In the genomic region with DNA sequence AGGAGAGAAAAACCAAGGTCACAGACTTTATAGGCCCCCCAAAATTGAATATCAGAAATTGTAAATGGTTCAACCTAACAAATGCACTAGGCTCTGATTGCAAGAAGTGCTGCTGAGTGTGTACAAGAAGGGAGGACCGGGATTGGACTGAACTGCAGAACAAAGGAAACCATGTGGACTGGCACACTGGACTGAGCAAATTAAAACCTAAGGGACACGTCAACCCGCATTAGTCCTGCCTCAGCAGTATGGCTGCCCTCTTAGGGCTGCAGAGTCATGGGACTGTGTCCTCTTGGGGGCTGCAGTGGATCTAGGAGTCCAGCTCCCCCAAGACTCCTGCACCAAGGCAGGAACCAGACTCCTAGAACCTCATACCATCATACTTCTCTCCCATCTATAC, we compare ENCODE assay signal across 14 cellular contexts. TPM values are rescaled to one million over a fixed set of nuclear protein-coding genes. Genes with fewer than 3 reads are reported as not detected.
DNase-seq lines count a peak whose midpoint lies in the region; ATAC-seq, FAIRE-seq and TF ChIP-seq lines count a peak whose summit lies in the region.
"Had no signal": no experiment of that assay in that cellular context is flagged by ENCODE, and none has a peak within 500 bp of the region (broad histone marks: within the 10 kb centered on the region; RNA-seq: fewer than 3 reads in every experiment).

No MANE protein-coding gene starts in this region.

- H3K9me2 ChIP-seq in DOHH2 (replicated peaks; ENCODE audit: control insufficient read depth, low read length) (no peaks in the 10 kb centered on the region), Karpas-422 (replicated peaks; ENCODE audit: insufficient read depth, low read length) (no peaks in the 10 kb centered on the region)

- H3K14ac ChIP-seq in neuronal stem cell (ENCODE audit: low read length), result no peak overlapping the region

- no peak overlapping the region for H2BK12ac ChIP-seq in neuronal stem cell (ENCODE audit: low read length)

- H2BK120ac ChIP-seq in neuronal stem cell (ENCODE audit: low read depth, low read length), result no peak overlapping the region

- TSS peak; percentile 66 for BruUV-seq in GM12878 (replicated peaks; lab: Mats Ljungman, UMichigan)

- peaks cover 30% of the 10 kb centered on the region for H3K4me1 Mint-ChIP-seq in mesothelial cell of epicardium

- in situ Hi-C loops in GM12878 (cut with MboI), result no loop called here

- H3K9ac ChIP-seq in Karpas-422 (ENCODE audit: low read length) (peak overlapping the region; percentile 77), GM12878 (ENCODE audit: control insufficient read depth, insufficient read depth, low read length) (no peak overlapping the region), neuronal stem cell (ENCODE audit: low read depth, low read length, poor library complexity) (no peak overlapping the region)
- H3K9ac ChIP-seq: GM23248, KMS-11 had no signal

- H3K4me3 Mint-ChIP-seq in mesothelial cell of epicardium, result no peak overlapping the region

- H3K4me1 ChIP-seq in DOHH2 (ENCODE audit: control insufficient read depth, low read length) (peaks cover 93% of the 10 kb centered on the region), Karpas-422 (ENCODE audit: low read length) (peaks cover 75% of the 10 kb centered on the region), GM12878 (ENCODE audit: control insufficient read depth, insufficient read depth, low read length) (peaks cover 65% of the 10 kb centered on the region), neuronal stem cell (ENCODE audit: control insufficient read depth in 2 of 2, insufficient read depth in 1 of 2, low read depth in 1 of 2, low read length in 2 of 2) (peaks cover 26 to 44% of the 10 kb centered on the region in 2 donors)

- no peak overlapping the region for H4K8ac ChIP-seq in neuronal stem cell (ENCODE audit: low read depth, low read length)

- intact Hi-C loops in GM12878 (cut with micrococcal nuclease; ENCODE audit: unreplicated experiment), result loop anchor here (10.0 kb wide), 1 partner anchor 452 kb away; no protein-coding TSS in a partner anchor

- peaks cover 9% of the 10 kb centered on the region; the same call in 1 of the 2 replicates for H3K36me3 ChIP-seq in DOHH2 (ENCODE audit: control insufficient read depth, low read length)
- no peaks in the 10 kb centered on the region for H3K36me3 ChIP-seq in Karpas-422 (ENCODE audit: insufficient read depth, low read length)
- no peaks in the 10 kb centered on the region for H3K36me3 ChIP-seq in GM12878 (ENCODE audit: control insufficient read depth in 2 of 2, insufficient read depth in 2 of 2, low read length in 1 of 2)
- no peaks in the 10 kb centered on the region for H3K36me3 ChIP-seq in neuronal stem cell (replicated peaks in 1 of 2; ENCODE audit: control insufficient read depth in 2 of 2, insufficient read depth in 2 of 2, low read length in 2 of 2)

- H3K36me3 Mint-ChIP-seq in mesothelial cell of epicardium, result no peaks in the 10 kb centered on the region

- H2AK5ac ChIP-seq in neuronal stem cell (ENCODE audit: low read depth, low read length), result peak overlapping the region; percentile 4

- H2AFZ ChIP-seq in Karpas-422 (ENCODE audit: low read length), result no peak overlapping the region
- H2AFZ ChIP-seq in GM12878 (ENCODE audit: control insufficient read depth, low read depth, low read length), result no peak overlapping the region
- H2AFZ ChIP-seq in neuronal stem cell (ENCODE audit: low read length), result no peak overlapping the region

- H3K79me2 ChIP-seq in DOHH2 (ENCODE audit: control insufficient read depth, low read length) (peaks cover 45% of the 10 kb centered on the region), Karpas-422 (ENCODE audit: low read length) (no peaks in the 10 kb centered on the region), GM12878 (ENCODE audit: control insufficient read depth, insufficient read depth, low read length) (no peaks in the 10 kb centered on the region)

- peak overlapping the region; percentile 85 for H3K4me3 ChIP-seq in DOHH2 (ENCODE audit: low read length)
- H3K4me3 ChIP-seq in Karpas-422 (ENCODE audit: low read length), result peak overlapping the region; percentile 68; the same call in 1 of the 2 replicates
- H3K4me3 ChIP-seq in GM12878, result no peak overlapping the region
- H3K4me3 ChIP-seq in neuronal stem cell (ENCODE audit: low read length in 2 of 2), result no peak overlapping the region
- H3K4me3 ChIP-seq: GM23248 had no signal

- no peak for FAIRE-seq in GM12878 (lab: Jason Lieb, UNC)

- peaks cover 25% of the 10 kb centered on the region for H3K27me3 Mint-ChIP-seq in mesothelial cell of epicardium (ENCODE audit: low read depth)

- WGBS in GM12878 (ENCODE audit: insufficient coverage, insufficient replicate concordance, low lambda C conversion rate, missing lambda C conversion rate), result 83% methylated on average over 3 of the region's 3 CpGs
- WGBS in neuronal stem cell (ENCODE audit: extremely low coverage in 2 of 2, insufficient read length in 2 of 2, insufficient replicate concordance in 1 of 2), 2 donors, result no CpG with 5 or more reads among the region's 3 CpGs

- H3K9me3 ChIP-seq in DOHH2 (ENCODE audit: control insufficient read depth, insufficient read depth, low read length) (no peaks in the 10 kb centered on the region), Karpas-422 (ENCODE audit: low read length) (no peaks in the 10 kb centered on the region), GM12878 (replicated peaks; ENCODE audit: control insufficient read depth, insufficient read depth, low read length) (no peaks in the 10 kb centered on the region), neuronal stem cell (replicated peaks in 1 of 2; ENCODE audit: control insufficient read depth in 2 of 2, insufficient read depth in 1 of 2, low read depth in 1 of 2, low read length in 2 of 2) (no peaks in the 10 kb centered on the region)

- no peak overlapping the region for H3K4ac ChIP-seq in neuronal stem cell (ENCODE audit: low read length)

- POLR2A ChIA-PET in GM12878 (lab: Charles Lee), result interaction anchor here (0.6 to 1.9 kb wide), 6 partner anchors 13 to 252 kb away, joined by 3 to 7 read pairs (median 4); a partner anchor contains a TSS

- DNase-seq in Karpas-422 (no peak), GM12878 (ENCODE audit: low read depth, low spot score) (no peak), neuronal stem cell (ENCODE audit: low spot score) (no peak), GOT3 (lab: John Stamatoyannopoulos, UW) (no peak), mesothelial cell of epicardium (ENCODE audit: low spot score in 2 of 2, unreplicated experiment in 2 of 2) (no peak)
- DNase-seq: DMS79, GM23248, NCI-H1105, Right ventricle myocardium superior had no signal

- H3K4me2 ChIP-seq in DOHH2 (ENCODE audit: low read length), result peak overlapping the region; percentile 87
- H3K4me2 ChIP-seq in Karpas-422 (ENCODE audit: low read depth, low read length, poor library complexity, severe bottlenecking), result peak overlapping the region; percentile 82
- H3K4me2 ChIP-seq in GM12878 (ENCODE audit: control insufficient read depth, insufficient read depth), result no peak overlapping the region
- no peak overlapping the region for H3K4me2 ChIP-seq in neuronal stem cell (ENCODE audit: insufficient read depth, low read length, poor library complexity, severe bottlenecking)
- H3K4me2 ChIP-seq: KMS-11 had no signal

- H4K20me1 ChIP-seq in DOHH2 (ENCODE audit: control insufficient read depth, insufficient read depth, low read depth, low read length), result no peaks in the 10 kb centered on the region
- no peaks in the 10 kb centered on the region for H4K20me1 ChIP-seq in Karpas-422 (ENCODE audit: insufficient read depth, low read depth, low read length)
- no peaks in the 10 kb centered on the region for H4K20me1 ChIP-seq in GM12878 (ENCODE audit: control insufficient read depth, insufficient read depth)

- no peak for TF ChIP-seq CTCF in DOHH2 (IDR thresholded peaks at IDR 0.05; ENCODE audit: low read depth, low read length, poor library complexity, severe bottlenecking)
- no peak for TF ChIP-seq CTCF in GM12878 (IDR thresholded peaks at IDR 0.05 in 2 of 3, conservative IDR thresholded peaks at IDR 0.05 in 1 of 3; ENCODE audit: control insufficient read depth in 2 of 3, extremely low read depth in 1 of 3, insufficient read depth in 1 of 3, low read depth in 3 of 3, low read length in 3 of 3)
- TF ChIP-seq CTCF in mesothelial cell of epicardium (IDR thresholded peaks at IDR 0.05; ENCODE audit: unreplicated experiment), result no peak

- H3F3A ChIP-seq in DOHH2 (ENCODE audit: control insufficient read depth, insufficient read depth), result peaks cover 50% of the 10 kb centered on the region

- H3K27me3 ChIP-seq in DOHH2 (ENCODE audit: control insufficient read depth, low read length) (no peaks in the 10 kb centered on the region), Karpas-422 (ENCODE audit: low read length) (no peaks in the 10 kb centered on the region), GM12878 (replicated peaks in 1 of 2; ENCODE audit: control insufficient read depth in 2 of 2, insufficient read depth in 2 of 2, low read length in 1 of 2) (no peaks in the 10 kb centered on the region), neuronal stem cell (ENCODE audit: control insufficient read depth in 3 of 3, insufficient read depth in 3 of 3, low read depth in 1 of 3, low read length in 3 of 3) (peaks cover 0 to 84% (median 39%) of the 10 kb centered on the region in 3 experiments)

- TF ChIP-seq POLR2A in GM12878 (IDR thresholded peaks at IDR 0.05; ENCODE audit: low read depth, low read length), result no peak

- H3K18ac ChIP-seq in neuronal stem cell (ENCODE audit: low read length), result no peak overlapping the region

- no peaks in the 10 kb centered on the region for H3K9me3 Mint-ChIP-seq in mesothelial cell of epicardium

- H2BK5ac ChIP-seq in neuronal stem cell (ENCODE audit: low read length), result no peak overlapping the region

- SMC1A ChIA-PET in GM12878 (lab: Charles Lee; ENCODE audit: uncharacterized antibody, unreplicated experiment), result interaction anchor here (0.9 to 2.4 kb wide), 5 partner anchors 9 to 52 kb away, joined by 3 to 11 read pairs (median 4); no protein-coding TSS in a partner anchor

- TF ChIP-seq EP300 in GM12878 (IDR thresholded peaks at IDR 0.05; ENCODE audit: borderline replicate concordance in 1 of 2, control insufficient read depth in 1 of 2, low read depth in 2 of 2, low read length in 2 of 2), result no peak

- CTCF ChIA-PET in GM12878 (lab: Yijun Ruan, JAX), result interaction anchor here (0.6 to 11.1 kb wide), 7 partner anchors 8 to 192 kb away, joined by 3 to 443 read pairs (median 4); no protein-coding TSS in a partner anchor

- peak overlapping the region; percentile 32 for H4K91ac ChIP-seq in neuronal stem cell (ENCODE audit: low read depth, low read length, poor library complexity)

- H3K27ac ChIP-seq in DOHH2 (ENCODE audit: low read depth, low read length) (peak overlapping the region; percentile 96), Karpas-422 (ENCODE audit: low read length) (peak overlapping the region; percentile 84), GM12878 (ENCODE audit: control insufficient read depth, insufficient read depth) (no peak overlapping the region), neuronal stem cell (replicated peaks; ENCODE audit: low read length) (peak overlapping the region; percentile 83)
- H3K27ac ChIP-seq: GM23248, KMS-11 had no signal

- H3K27ac Mint-ChIP-seq in mesothelial cell of epicardium, result no peak overlapping the region

- H3K79me1 ChIP-seq in neuronal stem cell (ENCODE audit: low read depth, low read length), result no peaks in the 10 kb centered on the region

- no peak overlapping the region for H2BK15ac ChIP-seq in neuronal stem cell (ENCODE audit: low read length)

- no peak for ATAC-seq in GM12878
- no peak for ATAC-seq in GM18511 (IDR thresholded peaks at IDR 0.05; ENCODE audit: unreplicated experiment)

- RAD21 ChIA-PET in GM12878 (lab: Charles Lee; ENCODE audit: unreplicated experiment), result interaction anchor here (1.2 to 2.0 kb wide), 4 partner anchors 10 to 209 kb away, joined by 3 to 7 read pairs (median 4); no protein-coding TSS in a partner anchor

- TF ChIP-seq RAD21 in GM12878 (IDR thresholded peaks at IDR 0.05; ENCODE audit: insufficient read depth, low read depth, low read length), result no peak

- no peak overlapping the region for H3K23ac ChIP-seq in neuronal stem cell (ENCODE audit: low read depth, low read length, poor library complexity)

RNA-seq across cellular contexts. Expression of a gene that starts 0.9 kb away (rescaled TPM):
- total RNA-seq in Karpas-422 (2014; rRNA removed; shearing (Covaris generic); ENCODE audit: low replicate concordance), result not detected in 2 replicates
- total RNA-seq in GM12878 (2013; cell fraction: nucleolus; rRNA removed), result 2.6 TPM in 1 of 2 replicates, not detected in the other
- total RNA-seq in GM12878 (2014; rRNA removed), result not detected in 2 replicates
- total RNA-seq in GM12878 (2014; rRNA removed; fragmentation: Illumina TruSeq; extraction: Trizol), result not detected in 2 replicates
- total RNA-seq in GM12878 (2021), result not detected in 2 replicates
- not detected for polyA plus RNA-seq in GM12878 (2011; ENCODE audit: low read depth)
- 0.19 and 0.26 TPM in 2 replicates for polyA plus RNA-seq in GM12878 (2011; rRNA removed)
- 0.13 and 0.32 TPM in 2 replicates for polyA plus RNA-seq in GM12878 (2011; cell fraction: cytosol; rRNA removed)
- polyA plus RNA-seq in GM12878 (2011; cell fraction: nucleus; rRNA removed), result 0.73 and 1.7 TPM in 2 replicates
- polyA plus RNA-seq in GM12878 (2012), result not detected in 2 replicates
- not detected in 2 replicates for polyA plus RNA-seq in GM12878 (2014; fragmentation: Illumina TruSeq; extraction: Trizol)
- polyA plus RNA-seq in GM12878 (2014; fragmentation: Nextera tagmentation; extraction: Ambion mirVana), result not detected
- not detected in 2 replicates for polyA plus RNA-seq in GM12878 (2014; rRNA removed)
- not detected for polyA plus RNA-seq in GM12878 (2016; fragmentation: Nextera tagmentation; extraction: Ambion mirVana)
- 2.2 and 4.3 TPM in 2 replicates for polyA minus RNA-seq in GM12878 (2011; rRNA and poly(A)+ RNA removed)
- polyA minus RNA-seq in GM12878 (2011; cell fraction: cytosol; rRNA and poly(A)+ RNA removed), result 3.3 TPM in 1 of 2 replicates, not detected in the other
- 2.1 and 3.4 TPM in 2 replicates for polyA minus RNA-seq in GM12878 (2011; cell fraction: nucleus; rRNA and poly(A)+ RNA removed)
- 0.35 TPM for polyA plus RNA-seq in neuronal stem cell (2013, experiment 1 of 2)
- polyA plus RNA-seq in neuronal stem cell (2013, experiment 2 of 2), result 0.35 TPM
- total RNA-seq in mesothelial cell of epicardium, result not detected in 3 replicates
- total RNA-seq: GM23248, M059J, NCI-H460 had no signal
- polyA plus RNA-seq: GM23248 had no signal

RNA-seq across cellular contexts. Expression of a gene that starts 25.4 kb away (rescaled TPM):
- 28.7 and 32.5 TPM in 2 replicates for total RNA-seq in Karpas-422 (2014; rRNA removed; shearing (Covaris generic); ENCODE audit: low replicate concordance)
- 126 and 133 TPM in 2 replicates for total RNA-seq in GM12878 (2013; cell fraction: nucleolus; rRNA removed)
- total RNA-seq in GM12878 (2014; rRNA removed) (13.7 and 15.7 TPM in 2 replicates), GM12878 (2014; rRNA removed; fragmentation: Illumina TruSeq; extraction: Trizol) (13.4 and 13.7 TPM in 2 replicates), GM12878 (2021) (18.1 and 18.6 TPM in 2 replicates), mesothelial cell of epicardium (124 to 130 TPM (median 124 TPM) in 3 replicates)
- 52.7 TPM for polyA plus RNA-seq in GM12878 (2011; ENCODE audit: low read depth)
- polyA plus RNA-seq in GM12878 (2011; rRNA removed) (44.6 and 55.9 TPM in 2 replicates), GM12878 (2014; fragmentation: Illumina TruSeq; extraction: Trizol) (24.5 and 27.2 TPM in 2 replicates), GM12878 (2014; fragmentation: Nextera tagmentation; extraction: Ambion mirVana) (1 to 10 TPM; 2.8 to 4.4 TPM), GM12878 (2014; rRNA removed) (14.1 and 19.0 TPM in 2 replicates), GM12878 (2016; fragmentation: Nextera tagmentation; extraction: Ambion mirVana) (10 to 100 TPM; 12.5 to 12.7 TPM)
- polyA plus RNA-seq in GM12878 (2011; cell fraction: cytosol; rRNA removed), result 43.8 and 59.2 TPM in 2 replicates
- polyA plus RNA-seq in GM12878 (2011; cell fraction: nucleus; rRNA removed), result 117 and 243 TPM in 2 replicates
- 44.7 and 46.0 TPM in 2 replicates for polyA plus RNA-seq in GM12878 (2012)
- polyA minus RNA-seq in GM12878 (2011; rRNA and poly(A)+ RNA removed), result 40.1 and 42.6 TPM in 2 replicates
- 9.6 and 10.2 TPM in 2 replicates for polyA minus RNA-seq in GM12878 (2011; cell fraction: cytosol; rRNA and poly(A)+ RNA removed)
- 36.1 and 39.6 TPM in 2 replicates for polyA minus RNA-seq in GM12878 (2011; cell fraction: nucleus; rRNA and poly(A)+ RNA removed)
- 27.1 TPM for polyA plus RNA-seq in neuronal stem cell (2013, experiment 1 of 2)
- 26.1 TPM for polyA plus RNA-seq in neuronal stem cell (2013, experiment 2 of 2)

Comparison
In these comparisons a context has a peak if more than half of its experiments do, and no peak if none do; other contexts are left out.
1. H3K4me2 ChIP-seq: peak in DOHH2 (single experiment) and Karpas-422 (single experiment); none in GM12878 (single experiment) and neuronal stem cell (single experiment).
2. H3K4me3 ChIP-seq: peak in DOHH2 (single experiment) and Karpas-422 (single experiment); none in GM12878 (single experiment) and neuronal stem cell (0 of 2).